Comparison of ENCODE assay signal across 16 cellular contexts in genomic region chr7:29297194-29297890, GRCh38.
A peak's percentile ranks its signal among the peaks of the same experiment; 100 is the strongest.
DNase-seq lines count a peak whose midpoint lies in the region; FAIRE-seq and TF ChIP-seq lines count a peak whose summit lies in the region.
"Had no signal": no experiment of that assay in that cellular context is flagged by ENCODE, and none has a peak within 500 bp of the region (broad histone marks: within the 10 kb centered on the region; RNA-seq: fewer than 3 reads in every experiment).

No MANE protein-coding gene starts in this region.

- H3K27me3 ChIP-seq in WERI-Rb-1 (ENCODE audit: insufficient read depth, low read depth, severe bottlenecking) (no peaks in the 10 kb centered on the region), neural progenitor cell (no peaks in the 10 kb centered on the region)
- H3K27me3 ChIP-seq: body of pancreas had no signal

- H3K9me3 Mint-ChIP-seq in neural progenitor cell, result no peaks in the 10 kb centered on the region

- DNase-seq in NCI-H748 (lab: John Stamatoyannopoulos, UW; ENCODE audit: unreplicated experiment), result peak; percentile 52
- DNase-seq in NCI-H748 treated with DMSO at 0.1 percent for 48 hours (lab: John Stamatoyannopoulos, UW), result no peak
- DNase-seq in WERI-Rb-1, result no peak
- DNase-seq in neural progenitor cell (ENCODE audit: low spot score), result peak; percentile 49
- no peak for DNase-seq in kidney
- no peak for DNase-seq in LoVo (ENCODE audit: low spot score)
- no peak for DNase-seq in putamen (ENCODE audit: low spot score)
- DNase-seq: AML-193, body of pancreas, IMR-90, left cardiac atrium, NCI-H524 had no signal

- no peak for FAIRE-seq in kidney (lab: Jason Lieb, UNC)
- FAIRE-seq: GM12891 had no signal

- intact Hi-C loops in kidney (cut with DNase I), result no loop called here

- peak overlapping the region; percentile 57 for H2AFZ ChIP-seq in neural progenitor cell (replicated peaks)
- H2AFZ ChIP-seq: parathyroid adenoma had no signal

- H3K27ac ChIP-seq in WERI-Rb-1 (no peak overlapping the region), neural progenitor cell (no peak overlapping the region), kidney (ENCODE audit: low read depth in 2 of 2, low read length in 2 of 2) (no peak overlapping the region)
- H3K27ac ChIP-seq: body of pancreas, parathyroid adenoma, thoracic aorta had no signal

- H3K9ac ChIP-seq in neural progenitor cell, result no peak overlapping the region
- no peak overlapping the region for H3K9ac ChIP-seq in kidney (ENCODE audit: low read length in 2 of 2)
- H3K9ac ChIP-seq: parathyroid adenoma had no signal

- no peaks in the 10 kb centered on the region for H4K20me1 ChIP-seq in neural progenitor cell (ENCODE audit: low read depth)

- H3K4me2 ChIP-seq in neural progenitor cell, result peak overlapping the region; percentile 22

- peak; percentile 12; the same call in 1 of the 2 replicates for TF ChIP-seq RAD21 in Ishikawa (IDR thresholded peaks at IDR 0.05; ENCODE audit: low read depth)

- H3K36me3 Mint-ChIP-seq in neural progenitor cell, result no peaks in the 10 kb centered on the region

- H3F3A ChIP-seq in neural progenitor cell (ENCODE audit: low read depth), result no peaks in the 10 kb centered on the region

- no peaks in the 10 kb centered on the region for H3K36me3 ChIP-seq in WERI-Rb-1
- no peaks in the 10 kb centered on the region for H3K36me3 ChIP-seq in neural progenitor cell
- no peaks in the 10 kb centered on the region for H3K36me3 ChIP-seq in kidney (ENCODE audit: control insufficient read depth in 1 of 2, insufficient read depth in 2 of 2, low read length in 2 of 2)
- H3K36me3 ChIP-seq: thoracic aorta had no signal

- no peaks in the 10 kb centered on the region for H3K79me2 ChIP-seq in neural progenitor cell (ENCODE audit: low read depth)
- H3K79me2 ChIP-seq: parathyroid adenoma had no signal

- H3K27me3 Mint-ChIP-seq in neural progenitor cell (ENCODE audit: insufficient read depth, low read depth), result no peaks in the 10 kb centered on the region

- H3K4me1 ChIP-seq in neural progenitor cell (peaks cover 32% of the 10 kb centered on the region), kidney (ENCODE audit: control insufficient read depth in 1 of 2, insufficient read depth in 1 of 2, low read depth in 1 of 2, low read length in 2 of 2) (no peaks in the 10 kb centered on the region)
- H3K4me1 ChIP-seq: parathyroid adenoma had no signal

- no peak overlapping the region for H3K4me3 Mint-ChIP-seq in neural progenitor cell

- H3K4me3 ChIP-seq in WERI-Rb-1 (ENCODE audit: low read depth, low read length), result no peak overlapping the region
- no peak overlapping the region for H3K4me3 ChIP-seq in neural progenitor cell
- H3K4me3 ChIP-seq in kidney (ENCODE audit: low read length in 2 of 2), result no peak overlapping the region
- H3K4me3 ChIP-seq: body of pancreas, thoracic aorta had no signal

- no peaks in the 10 kb centered on the region for H3K9me3 ChIP-seq in WERI-Rb-1 (ENCODE audit: severe bottlenecking)
- no peaks in the 10 kb centered on the region for H3K9me3 ChIP-seq in neural progenitor cell (ENCODE audit: low read depth)
- no peaks in the 10 kb centered on the region for H3K9me3 ChIP-seq in kidney (ENCODE audit: control insufficient read depth in 1 of 2, low read length in 2 of 2)
- H3K9me3 ChIP-seq: body of pancreas, thoracic aorta had no signal

- no peak for TF ChIP-seq EP300 in Ishikawa (IDR thresholded peaks at IDR 0.05; ENCODE audit: borderline replicate concordance)

- H3K27ac Mint-ChIP-seq in neural progenitor cell, result no peak overlapping the region

- H3K4me1 Mint-ChIP-seq in neural progenitor cell, result peaks cover 25% of the 10 kb centered on the region

- TF ChIP-seq CTCF in WERI-Rb-1 (IDR thresholded peaks at IDR 0.05; ENCODE audit: low read depth, low read length), result peak; percentile 39; the same call in 1 of the 2 replicates
- TF ChIP-seq CTCF in neural progenitor cell (IDR thresholded peaks at IDR 0.05), result peak; percentile 52
- no peak for TF ChIP-seq CTCF in kidney (IDR thresholded peaks at IDR 0.05; ENCODE audit: borderline replicate concordance, extremely low read depth, insufficient read depth)

TF ChIP-seq in Ishikawa, 13 proteins besides CTCF, POLR2A, EP300 and RAD21:
- TF ChIP-seq CEBPB (IDR thresholded peaks at IDR 0.05), result no peak
- TF ChIP-seq NFIC (IDR thresholded peaks at IDR 0.05), result no peak
- no peak for TF ChIP-seq MAX (IDR thresholded peaks at IDR 0.05)
- no peak for TF ChIP-seq YY1 (IDR thresholded peaks at IDR 0.05; ENCODE audit: low read depth)
- no peak for TF ChIP-seq CREB1 (IDR thresholded peaks at IDR 0.05; ENCODE audit: low read depth)
- TF ChIP-seq TEAD4 (IDR thresholded peaks at IDR 0.05), result no peak
- TF ChIP-seq TCF12 (IDR thresholded peaks at IDR 0.05; ENCODE audit: low read depth), result no peak
- TF ChIP-seq FOXM1 (IDR thresholded peaks at IDR 0.05; ENCODE audit: borderline replicate concordance, low read depth), result no peak
- no peak for TF ChIP-seq EGR1 (IDR thresholded peaks at IDR 0.05)
- no peak for TF ChIP-seq REST (IDR thresholded peaks at IDR 0.05; ENCODE audit: low read depth)
- TF ChIP-seq ZBTB7A (IDR thresholded peaks at IDR 0.05; ENCODE audit: low read depth), result no peak
- no peak for TF ChIP-seq TAF1 (IDR thresholded peaks at IDR 0.05; ENCODE audit: low read depth)
- TF ChIP-seq, protein P1, sequence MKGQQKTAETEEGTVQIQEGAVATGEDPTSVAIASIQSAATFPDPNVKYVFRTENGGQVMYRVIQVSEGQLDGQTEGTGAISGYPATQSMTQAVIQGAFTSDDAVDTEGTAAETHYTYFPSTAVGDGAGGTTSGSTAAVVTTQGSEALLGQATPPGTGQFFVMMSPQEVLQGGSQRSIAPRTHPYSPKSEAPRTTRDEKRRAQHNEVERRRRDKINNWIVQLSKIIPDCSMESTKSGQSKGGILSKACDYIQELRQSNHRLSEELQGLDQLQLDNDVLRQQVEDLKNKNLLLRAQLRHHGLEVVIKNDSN (IDR thresholded peaks at IDR 0.05), result no peak
TF ChIP-seq in Ishikawa: peak in this region for 0.

Comparison
In these comparisons a context has a peak if more than half of its experiments do, and no peak if none do; other contexts are left out.
1. DNase-seq: peak in NCI-H748 (single experiment) and neural progenitor cell (single experiment); none in NCI-H748 treated with DMSO at 0.1 percent for 48 hours (single experiment), WERI-Rb-1 (single experiment), kidney (single experiment), LoVo (single experiment) and putamen (single experiment).